ENCODE assay signal across 31 cellular contexts in the genomic region with DNA sequence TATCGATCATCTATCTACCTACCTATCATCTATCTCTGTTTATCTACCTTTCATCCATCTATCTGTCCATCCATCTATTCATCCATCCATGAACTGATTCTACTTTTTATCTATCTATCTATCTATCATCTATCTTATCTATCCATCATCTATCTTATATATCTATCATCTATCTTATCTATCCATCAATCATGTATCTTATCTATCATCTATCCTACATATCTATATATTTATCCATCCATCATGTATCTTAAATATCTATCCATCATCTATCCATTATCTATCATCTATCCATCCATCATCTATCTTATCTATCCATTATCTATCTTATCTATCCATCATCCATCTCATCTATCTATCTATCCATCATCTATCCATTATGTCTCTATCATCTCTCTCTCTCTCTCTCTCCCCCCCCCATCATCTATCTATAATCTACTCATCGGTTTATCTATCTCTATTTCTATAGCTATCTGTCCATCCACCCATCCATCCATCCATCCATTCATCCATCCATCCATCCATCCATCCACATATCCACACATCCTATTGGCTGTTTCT.
"Had no signal": no experiment of that assay in that cellular context is flagged by ENCODE, and none has a peak within 500 bp of the region (broad histone marks: within the 10 kb centered on the region; RNA-seq: fewer than 3 reads in every experiment).

No MANE protein-coding gene starts in this region.

- H3K27me3 ChIP-seq: brain microvascular endothelial cell, esophagus squamous epithelium, gastroesophageal sphincter had no signal

- H3K27ac ChIP-seq: brain microvascular endothelial cell, epithelial cell of prostate, esophagus squamous epithelium, gastroesophageal sphincter had no signal

- H3K27me3 Mint-ChIP-seq: activated CD4-positive, alpha-beta memory T cell treated with anti-CD3 and anti-CD28 coated beads for 36 hours; activated CD4-positive, alpha-beta T cell treated with anti-CD3 and anti-CD28 coated beads for 36 hours; activated CD4-positive, alpha-beta T cell treated with anti-CD3 and anti-CD28 coated beads, Interleukin-2, amount 10 ng/mL, durations not matched to agents 24 days and 14 days; activated CD8-positive, alpha-beta memory T cell treated with anti-CD3 and anti-CD28 coated beads, Interleukin-2, amount 10 ng/mL, durations not matched to agents 7 days and 5 days; activated naive CD8-positive, alpha-beta T cell; activated T-helper 17 cell treated with anti-CD3 and anti-CD28 coated beads, Interleukin-2, amount 50 U/mL, for 72 hours; effector memory CD8-positive, alpha-beta T cell; T-helper 17 cell had no signal

- H3K36me3 ChIP-seq: brain microvascular endothelial cell had no signal

- H3K4me3 Mint-ChIP-seq: activated CD4-positive, alpha-beta memory T cell treated with anti-CD3 and anti-CD28 coated beads for 36 hours; activated CD4-positive, alpha-beta T cell treated with anti-CD3 and anti-CD28 coated beads for 36 hours; activated CD4-positive, alpha-beta T cell treated with anti-CD3 and anti-CD28 coated beads, Interleukin-2, amount 10 ng/mL, durations not matched to agents 24 days and 14 days; activated CD8-positive, alpha-beta memory T cell treated with anti-CD3 and anti-CD28 coated beads, Interleukin-2, amount 10 ng/mL, durations not matched to agents 7 days and 5 days; activated CD8-positive, alpha-beta T cell treated with anti-CD3 and anti-CD28 coated beads, Interleukin-2, amount 10 ng/mL, durations not matched to agents 7 days and 5 days; activated naive CD8-positive, alpha-beta T cell; activated T-cell treated with anti-CD3 and anti-CD28 coated beads, Interleukin-2, amount 50 U/mL, for 24 hours; activated T-helper 17 cell treated with anti-CD3 and anti-CD28 coated beads, Interleukin-2, amount 50 U/mL, for 72 hours; effector memory CD8-positive, alpha-beta T cell; T-helper 17 cell had no signal

- H3K4me3 ChIP-seq: esophagus squamous epithelium, gastroesophageal sphincter had no signal

- H3K4me1 ChIP-seq: esophagus squamous epithelium, gastroesophageal sphincter had no signal

- H3K9me3 Mint-ChIP-seq: activated CD4-positive, alpha-beta T cell treated with anti-CD3 and anti-CD28 coated beads, Interleukin-2, amount 10 ng/mL, durations not matched to agents 24 days and 14 days; effector memory CD8-positive, alpha-beta T cell had no signal

- H3K4me1 Mint-ChIP-seq: activated CD4-positive, alpha-beta T cell treated with anti-CD3 and anti-CD28 coated beads for 36 hours; activated CD4-positive, alpha-beta T cell treated with anti-CD3 and anti-CD28 coated beads, Interleukin-2, amount 10 ng/mL, durations not matched to agents 24 days and 14 days; activated CD8-positive, alpha-beta memory T cell treated with anti-CD3 and anti-CD28 coated beads, Interleukin-2, amount 10 ng/mL, durations not matched to agents 7 days and 5 days; activated T-helper 17 cell treated with anti-CD3 and anti-CD28 coated beads, Interleukin-2, amount 50 U/mL, for 72 hours; T-helper 17 cell had no signal

- ATAC-seq: activated CD4-positive, alpha-beta T cell treated with anti-CD3 and anti-CD28 coated beads for 36 hours; activated CD8-positive, alpha-beta memory T cell treated with anti-CD3 and anti-CD28 coated beads, Interleukin-2, amount 10 ng/mL, durations not matched to agents 7 days and 5 days; activated CD8-positive, alpha-beta T cell treated with anti-CD3 and anti-CD28 coated beads, Interleukin-2, amount 10 ng/mL, durations not matched to agents 7 days and 5 days; activated T-helper 17 cell treated with anti-CD3 and anti-CD28 coated beads, Interleukin-2, amount 50 U/mL, for 72 hours; effector memory CD8-positive, alpha-beta T cell; gastroesophageal sphincter; T-helper 17 cell had no signal

- FAIRE-seq: colon, endothelial cell of umbilical vein had no signal

- H3K27ac Mint-ChIP-seq: activated CD4-positive, alpha-beta memory T cell treated with anti-CD3 and anti-CD28 coated beads for 36 hours; activated CD4-positive, alpha-beta T cell treated with anti-CD3 and anti-CD28 coated beads for 36 hours; activated CD4-positive, alpha-beta T cell treated with anti-CD3 and anti-CD28 coated beads, Interleukin-2, amount 10 ng/mL, durations not matched to agents 24 days and 14 days; activated CD8-positive, alpha-beta memory T cell treated with anti-CD3 and anti-CD28 coated beads, Interleukin-2, amount 10 ng/mL, durations not matched to agents 7 days and 5 days; activated CD8-positive, alpha-beta T cell treated with anti-CD3 and anti-CD28 coated beads, Interleukin-2, amount 10 ng/mL, durations not matched to agents 7 days and 5 days; activated naive CD8-positive, alpha-beta T cell; activated T-cell treated with anti-CD3 and anti-CD28 coated beads, Interleukin-2, amount 50 U/mL, for 24 hours; activated T-helper 17 cell treated with anti-CD3 and anti-CD28 coated beads, Interleukin-2, amount 50 U/mL, for 72 hours; effector memory CD8-positive, alpha-beta T cell; T-helper 17 cell had no signal

- H3K36me3 Mint-ChIP-seq: activated CD4-positive, alpha-beta memory T cell treated with anti-CD3 and anti-CD28 coated beads for 36 hours; activated CD8-positive, alpha-beta memory T cell treated with anti-CD3 and anti-CD28 coated beads, Interleukin-2, amount 10 ng/mL, durations not matched to agents 7 days and 5 days had no signal

- DNase-seq: activated CD4-positive, alpha-beta memory T cell treated with anti-CD3 and anti-CD28 coated beads for 36 hours; activated CD4-positive, alpha-beta T cell treated with anti-CD3 and anti-CD28 coated beads for 36 hours; activated CD4-positive, alpha-beta T cell treated with anti-CD3 and anti-CD28 coated beads, Interleukin-2, amount 10 ng/mL, durations not matched to agents 24 days and 14 days; activated CD4-positive, CD25-positive, alpha-beta regulatory T cell; activated CD4-positive, CD25-positive, alpha-beta regulatory T cell treated with anti-CD3 and anti-CD28 coated beads, Interleukin-2, amount 50 U/mL, for 72 hours; activated CD8-positive, alpha-beta memory T cell treated with anti-CD3 and anti-CD28 coated beads, Interleukin-2, amount 10 ng/mL, durations not matched to agents 7 days and 5 days; activated CD8-positive, alpha-beta memory T cell treated with anti-CD3 and anti-CD28 coated beads, Interleukin-2, amount 50 U/mL, for 4 hours; activated CD8-positive, alpha-beta T cell treated with anti-CD3 and anti-CD28 coated beads, Interleukin-2, amount 10 ng/mL, durations not matched to agents 7 days and 5 days; activated effector memory CD4-positive, alpha-beta T cell treated with Interleukin-2 at 50 U/mL for 16 hours; activated gamma-delta T cell treated with Interleukin-2 at 50 U/mL for 16 hours; activated naive CD4-positive, alpha-beta T cell treated with anti-CD3 and anti-CD28 coated beads, Interleukin-2, amount 50 U/mL, for 16 hours; activated naive CD4-positive, alpha-beta T cell treated with Interleukin-2 at 50 U/mL for 16 hours; activated T-cell treated with anti-CD3 and anti-CD28 coated beads, Interleukin-2, amount 50 U/mL, for 24 hours; amniotic stem cell; anterior cingulate cortex; brain microvascular endothelial cell; cortex of kidney; dermis blood vessel endothelial cell; effector CD4-positive, alpha-beta T cell; effector memory CD8-positive, alpha-beta T cell; esophagus squamous epithelium; foreskin melanocyte; head of caudate nucleus; T-helper 1 cell; T-helper 17 cell had no signal
